ENCODE assay signal across 8 cellular contexts in the genomic region with DNA sequence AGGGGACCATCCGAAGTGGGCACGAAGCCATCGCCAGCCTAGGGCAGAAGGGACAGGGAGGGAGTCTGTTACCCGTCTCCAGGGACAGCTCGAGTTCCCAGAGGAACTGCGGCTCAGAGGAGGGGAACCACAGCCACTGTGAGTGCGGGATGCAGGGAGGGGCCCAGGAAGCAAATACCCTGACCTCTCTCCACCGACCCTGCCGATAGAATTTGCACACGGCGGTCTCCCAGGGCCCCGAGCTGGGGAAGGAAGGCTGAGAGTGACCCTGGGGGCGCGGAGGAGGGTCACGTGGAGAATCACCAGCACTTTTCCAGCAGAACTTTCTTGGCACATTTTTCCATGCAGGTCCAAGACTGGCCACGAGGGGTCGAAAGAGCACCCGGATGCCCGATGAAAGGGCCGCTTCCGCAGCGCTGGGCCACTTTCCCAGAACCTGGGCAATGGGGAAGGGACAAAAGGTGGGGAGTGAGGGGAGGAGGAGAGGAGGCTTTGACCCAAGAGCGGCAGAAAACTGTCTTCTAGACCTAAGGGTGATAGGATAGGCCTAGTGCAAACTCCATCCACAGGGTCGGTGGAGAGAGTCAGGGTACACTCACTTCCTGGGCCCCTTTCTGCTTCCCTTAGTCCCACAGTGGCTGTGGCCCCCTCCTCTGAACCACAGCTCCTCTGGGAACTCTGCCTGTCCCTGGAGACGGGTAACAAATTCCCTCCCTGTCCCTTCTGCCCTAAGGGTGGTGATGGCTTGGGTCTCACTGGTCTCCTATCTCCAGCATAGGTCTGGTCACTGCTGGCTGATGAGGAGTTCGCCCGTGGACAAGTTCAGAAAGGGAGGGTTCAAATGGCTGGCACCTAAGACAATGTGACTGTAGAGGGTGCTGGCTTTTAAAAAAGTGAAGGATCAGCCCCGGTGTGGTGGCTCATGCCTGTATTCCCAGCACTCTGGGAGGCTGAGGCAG. TPM values are rescaled to one million over a fixed set of nuclear protein-coding genes. Genes with fewer than 3 reads are reported as not detected.
DNase-seq lines count a peak whose midpoint lies in the region; ATAC-seq, FAIRE-seq and TF ChIP-seq lines count a peak whose summit lies in the region.

No MANE protein-coding gene starts in this region.

- H3K4me1 ChIP-seq in BLaER1, result peaks cover 19% of the 10 kb centered on the region
- no peaks in the 10 kb centered on the region; the same call in 1 of the 2 replicates for H3K4me1 ChIP-seq in Panc1 (ENCODE audit: control insufficient read depth, insufficient read depth, low read length)
- peaks cover 0 to 15% (median 8%) of the 10 kb centered on the region in 3 donors for H3K4me1 ChIP-seq in gastroesophageal sphincter
- H3K4me1 ChIP-seq in neural progenitor cell, result no peaks in the 10 kb centered on the region

- H3K9ac ChIP-seq in BLaER1 (peak overlapping the region; percentile 24; the same call in 1 of the 2 replicates), neural progenitor cell (no peak overlapping the region)

- TF ChIP-seq CTCF in Panc1 (IDR thresholded peaks at IDR 0.05) (peak; percentile 89), gastroesophageal sphincter (IDR thresholded peaks at IDR 0.05) (peak in 3 of 4 experiments; percentile 85 to 96 (median 91)), neural progenitor cell (IDR thresholded peaks at IDR 0.05) (peak; percentile 86)

- H4K20me1 ChIP-seq in BLaER1, result no peaks in the 10 kb centered on the region
- H4K20me1 ChIP-seq in neural progenitor cell (ENCODE audit: low read depth), result no peaks in the 10 kb centered on the region

- no peaks in the 10 kb centered on the region for H3K9me3 Mint-ChIP-seq in neural progenitor cell

- no peak for TF ChIP-seq POLR2A in gastroesophageal sphincter (IDR thresholded peaks at IDR 0.05)

- H3K79me2 ChIP-seq in neural progenitor cell (ENCODE audit: low read depth), result no peaks in the 10 kb centered on the region

- H3K27me3 ChIP-seq in BLaER1, result peaks cover 25% of the 10 kb centered on the region
- H3K27me3 ChIP-seq in Panc1 (ENCODE audit: control insufficient read depth, insufficient read depth, low read length), result no peaks in the 10 kb centered on the region; the same call in 1 of the 2 replicates
- H3K27me3 ChIP-seq in gastroesophageal sphincter, result peaks cover 13% of the 10 kb centered on the region
- peaks cover 15% of the 10 kb centered on the region for H3K27me3 ChIP-seq in neural progenitor cell

- H3K4me3 Mint-ChIP-seq in neural progenitor cell, result peak overlapping the region; percentile 74

- ATAC-seq in Panc1, result peak; percentile 84
- ATAC-seq in gastroesophageal sphincter, result peak; percentile 79

- peak overlapping the region; percentile 45 for H3K4me3 ChIP-seq in BLaER1
- H3K4me3 ChIP-seq in Panc1 (ENCODE audit: low read depth in 2 of 2, low read length in 2 of 2), result peak overlapping the region in 1 of 2 experiments; percentile 32; a peak in 1 of 4 replicates
- peak overlapping the region in 1 of 2 donors; percentile 29 for H3K4me3 ChIP-seq in gastroesophageal sphincter
- peak overlapping the region; percentile 41 for H3K4me3 ChIP-seq in neural progenitor cell

- CTCF ChIA-PET in HEK293T (lab: Yijun Ruan, JAX), result interaction anchor here (0.6 to 1.5 kb wide), 4 partner anchors 8 to 34 kb away, joined by 3 to 5 read pairs (median 5); a partner anchor contains a TSS
- CTCF ChIA-PET in Panc1 (lab: Charles Lee), result interaction anchor here (1.6 kb wide), 1 partner anchor 34 kb away, joined by 8 read pairs; no protein-coding TSS in a partner anchor

- H3K36me3 Mint-ChIP-seq in neural progenitor cell, result peaks cover 14% of the 10 kb centered on the region

- peaks cover 39% of the 10 kb centered on the region for H3K36me3 ChIP-seq in BLaER1
- no peaks in the 10 kb centered on the region for H3K36me3 ChIP-seq in Panc1 (ENCODE audit: control insufficient read depth, insufficient read depth, low read length)
- H3K36me3 ChIP-seq in gastroesophageal sphincter, result peaks cover 0 to 38% of the 10 kb centered on the region in 2 donors
- no peaks in the 10 kb centered on the region for H3K36me3 ChIP-seq in neural progenitor cell

- BruUV-seq in Panc1 (replicated peaks; lab: Mats Ljungman, UMichigan), result no TSS peak

- H3K27me3 Mint-ChIP-seq in neural progenitor cell (ENCODE audit: insufficient read depth, low read depth), result peaks cover 12% of the 10 kb centered on the region

- DNase-seq in HEK293T (ENCODE audit: extremely low spot score), result peak; percentile 75
- DNase-seq in Panc1 (ENCODE audit: low read depth, low spot score), result no peak
- DNase-seq in activated naive CD4-positive, alpha-beta T cell treated with anti-CD3 and anti-CD28 coated beads, Interleukin-2, amount 50 U/mL, for 16 hours, result peak; percentile 31
- DNase-seq in neural progenitor cell (ENCODE audit: low spot score), result peak; percentile 89
- DNase-seq in urothelium cell line (ENCODE audit: low spot score), result peak; percentile 81
- DNase-seq in NCI-H187 treated with DMSO at 0.1 percent for 48 hours (lab: John Stamatoyannopoulos, UW), result no peak

- H3F3A ChIP-seq in neural progenitor cell (ENCODE audit: low read depth), result peaks cover 5% of the 10 kb centered on the region

- H3K4me2 ChIP-seq in BLaER1 (peak overlapping the region; percentile 93), neural progenitor cell (peak overlapping the region; percentile 73)

- peak overlapping the region; percentile 20; the same call in 1 of the 2 replicates for H3K27ac ChIP-seq in BLaER1
- peak overlapping the region; percentile 45; the same call in 1 of the 2 replicates for H3K27ac ChIP-seq in Panc1 (ENCODE audit: low read length)
- peak overlapping the region in 3 of 4 donors; percentile 0 to 59 (median 40) for H3K27ac ChIP-seq in gastroesophageal sphincter
- no peak overlapping the region for H3K27ac ChIP-seq in neural progenitor cell

- in situ Hi-C loops in Panc1 (cut with HindIII; ENCODE audit: low pct_unique_long_range_greater_than_20kb, low sequenced_read_pairs), result no loop called here

- H3K9me3 ChIP-seq in BLaER1 (peaks cover 9% of the 10 kb centered on the region; the same call in 1 of the 2 replicates), Panc1 (ENCODE audit: control insufficient read depth, insufficient read depth, low read depth, low read length) (no peaks in the 10 kb centered on the region), gastroesophageal sphincter (no peaks in the 10 kb centered on the region), neural progenitor cell (ENCODE audit: low read depth) (no peaks in the 10 kb centered on the region)

- H3K27ac Mint-ChIP-seq in neural progenitor cell, result peak overlapping the region; percentile 17

- peaks cover 8% of the 10 kb centered on the region for H3K4me1 Mint-ChIP-seq in neural progenitor cell

- intact Hi-C loops in Panc1 (cut with micrococcal nuclease; ENCODE audit: unreplicated experiment), result no loop called here

- H2AFZ ChIP-seq in neural progenitor cell (replicated peaks), result peak overlapping the region; percentile 96

- 3 to 100% methylated on average over 1 to 22 of the region's 28 CpGs for WGBS in gastroesophageal sphincter (ENCODE audit: low coverage in 1 of 2), 2 donors

- POLR2A ChIA-PET in HEK293T (lab: Yijun Ruan, JAX) (interaction anchor here (1.1 to 1.7 kb wide), 3 partner anchors 9 to 34 kb away, joined by 4 to 10 read pairs (median 6); a partner anchor contains a TSS), Panc1 (lab: Charles Lee) (no interaction called here)

- no peak for TF ChIP-seq EP300 in gastroesophageal sphincter (IDR thresholded peaks at IDR 0.05)

- FAIRE-seq in urothelium cell line (lab: Jason Lieb, UNC), result no peak

TF ChIP-seq in HEK293T, 16 proteins besides CTCF, POLR2A, EP300 and RAD21:
- no peak for TF ChIP-seq SUZ12 (IDR thresholded peaks at IDR 0.05)
- TF ChIP-seq L3MBTL2 (conservative IDR thresholded peaks at IDR 0.05), result 0 out of 2 replicates have a peak, but pooled peaks have one; percentile 17

RNA-seq across cellular contexts. Expression of a gene that starts 5.3 kb away (rescaled TPM):
- total RNA-seq in Panc1 (2021; ENCODE audit: unreplicated experiment) (0.23 TPM), gastroesophageal sphincter (1 to 10 TPM in 3 of 4 donors, under 1 TPM in 1; 0.62 to 4.4 (median 2.8) TPM), neural progenitor cell (ENCODE audit: low replicate concordance) (not detected in 2 replicates)
- polyA plus RNA-seq in Panc1 (2012; ENCODE audit: insufficient read length), result not detected

RNA-seq across cellular contexts. Expression of a gene that starts 22.7 kb away (rescaled TPM):
- 20.3 TPM for total RNA-seq in Panc1 (2021; ENCODE audit: unreplicated experiment)
- 12.5 TPM for polyA plus RNA-seq in Panc1 (2012; ENCODE audit: insufficient read length)
- total RNA-seq in gastroesophageal sphincter, result 10 to 100 TPM in 3 of 4 donors, 1 to 10 TPM in 1; 5.7 to 14.9 (median 11.6) TPM
- 3.7 and 11.3 TPM in 2 replicates for total RNA-seq in neural progenitor cell (ENCODE audit: low replicate concordance)

RNA-seq across cellular contexts. Expression of a gene that starts 31.8 kb away (rescaled TPM):
- total RNA-seq in Panc1 (2021; ENCODE audit: unreplicated experiment), result 32.7 TPM
- 30.7 TPM for polyA plus RNA-seq in Panc1 (2012; ENCODE audit: insufficient read length)
- total RNA-seq in gastroesophageal sphincter, result 10 to 100 TPM; 18.3 to 29.2 (median 18.9) TPM
- total RNA-seq in neural progenitor cell (ENCODE audit: low replicate concordance), result 15.9 and 20.3 TPM in 2 replicates

Comparison
In these comparisons a context has a peak if more than half of its experiments do, and no peak if none do; other contexts are left out.
1. DNase-seq: peak in HEK293T (single experiment), activated naive CD4-positive, alpha-beta T cell treated with anti-CD3 and anti-CD28 coated beads, Interleukin-2, amount 50 U/mL, for 16 hours (single experiment), neural progenitor cell (single experiment) and urothelium cell line (single experiment); none in Panc1 (single experiment) and NCI-H187 treated with DMSO at 0.1 percent for 48 hours (single experiment).
2. Peak in every context shown above with its lines, with median percentiles within 50 percentile points of each other: CTCF ChIP-seq.